19 cellular contexts compared by ENCODE assay signal in the genomic region with DNA sequence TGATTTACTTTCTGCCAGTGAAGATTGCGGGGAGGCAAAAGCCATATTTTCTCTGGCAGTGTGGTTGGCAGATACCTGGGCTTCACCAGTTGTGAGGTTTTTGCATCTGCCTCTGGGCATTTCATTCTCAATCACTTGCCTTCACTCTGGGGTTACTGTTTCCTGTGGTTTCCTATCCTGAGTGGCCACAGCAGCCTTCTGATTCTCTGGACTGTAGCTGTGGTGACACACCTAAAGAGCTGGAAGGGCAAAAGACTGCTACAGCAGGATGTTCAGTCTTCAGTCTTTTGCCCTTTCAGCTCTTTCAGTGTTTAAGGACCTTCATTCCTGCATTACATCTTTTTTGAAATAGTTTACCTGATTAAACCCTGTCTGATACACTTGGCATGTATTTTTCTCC. TPM values are rescaled to one million over a fixed set of nuclear protein-coding genes. Genes with fewer than 3 reads are reported as not detected.
A peak's percentile ranks its signal among the peaks of the same experiment; 100 is the strongest.
DNase-seq lines count a peak whose midpoint lies in the region; ATAC-seq and TF ChIP-seq lines count a peak whose summit lies in the region.
"Had no signal": no experiment of that assay in that cellular context is flagged by ENCODE, and none has a peak within 500 bp of the region (broad histone marks: within the 10 kb centered on the region; RNA-seq: fewer than 3 reads in every experiment).

No MANE protein-coding gene starts in this region.

- no peaks in the 10 kb centered on the region for H3K4me1 Mint-ChIP-seq in MCF 10A (ENCODE audit: insufficient read depth, unreplicated experiment)
- H3K4me1 Mint-ChIP-seq in mesothelial cell of epicardium: no peaks in the 10 kb centered on the region
- H3K4me1 Mint-ChIP-seq in activated CD4-positive, alpha-beta memory T cell treated with anti-CD3 and anti-CD28 coated beads, Interleukin-2, amount 10 ng/mL, durations not matched to agents 7 days and 5 days: peaks cover 12% of the 10 kb centered on the region

- H3K4me1 ChIP-seq in breast epithelium: no peaks in the 10 kb centered on the region
- H3K4me1 ChIP-seq: upper lobe of right lung had no signal

- DNase-seq in MCF 10A (ENCODE audit: unreplicated experiment) (no peak), breast epithelium (ENCODE audit: low spot score in 2 of 2) (no peak), astrocyte of the cerebellum (ENCODE audit: low read depth) (peak; percentile 50), mesothelial cell of epicardium (ENCODE audit: low spot score in 2 of 2, unreplicated experiment in 2 of 2) (no peak), nucleus accumbens (lab: John Stamatoyannopoulos, UW) (no peak)
- DNase-seq in activated CD4-positive, alpha-beta memory T cell treated with anti-CD3 and anti-CD28 coated beads, Interleukin-2, amount 10 ng/mL, durations not matched to agents 7 days and 5 days: no peak
- DNase-seq: activated effector memory CD4-positive, alpha-beta T cell treated with anti-CD3 and anti-CD28 coated beads, Interleukin-2, amount 50 U/mL, for 16 hours; Calu3; central memory CD4-positive, alpha-beta T cell; MG63; NCI-H1436 treated with DMSO at 0.1 percent for 48 hours; NCI-H2171; NCI-H526 treated with DMSO at 0.1 percent for 48 hours; stimulated activated CD4-positive, alpha-beta T cell treated with anti-CD3 and anti-CD28 coated beads, Interleukin-4, amount 100 ng/mL, for 4 hours; T-cell; upper lobe of right lung had no signal

- H3K4me3 Mint-ChIP-seq in MCF 10A (ENCODE audit: unreplicated experiment) (no peak overlapping the region), mesothelial cell of epicardium (no peak overlapping the region)
- no peak overlapping the region for H3K4me3 Mint-ChIP-seq in activated CD4-positive, alpha-beta memory T cell treated with anti-CD3 and anti-CD28 coated beads, Interleukin-2, amount 10 ng/mL, durations not matched to agents 7 days and 5 days
- H3K4me3 Mint-ChIP-seq: T-cell had no signal

- H3K27me3 Mint-ChIP-seq in MCF 10A (ENCODE audit: insufficient read depth, unreplicated experiment) (no peaks in the 10 kb centered on the region), mesothelial cell of epicardium (ENCODE audit: low read depth) (no peaks in the 10 kb centered on the region)
- H3K27me3 Mint-ChIP-seq in activated CD4-positive, alpha-beta memory T cell treated with anti-CD3 and anti-CD28 coated beads, Interleukin-2, amount 10 ng/mL, durations not matched to agents 7 days and 5 days: no peaks in the 10 kb centered on the region
- H3K27me3 Mint-ChIP-seq: T-cell had no signal

- no TSS peak for BruUV-seq in MCF 10A (replicated peaks; lab: Mats Ljungman, UMichigan)

- H3K36me3 ChIP-seq in breast epithelium: no peaks in the 10 kb centered on the region
- H3K36me3 ChIP-seq: MG63, upper lobe of right lung had no signal

- H3K9me3 ChIP-seq in breast epithelium: peaks cover 0 to 10% of the 10 kb centered on the region in 2 donors
- H3K9me3 ChIP-seq: MG63, upper lobe of right lung had no signal

- peaks cover 5% of the 10 kb centered on the region for H3K36me3 Mint-ChIP-seq in MCF 10A (ENCODE audit: insufficient read depth, unreplicated experiment)
- H3K36me3 Mint-ChIP-seq in mesothelial cell of epicardium: peaks cover 10% of the 10 kb centered on the region
- H3K36me3 Mint-ChIP-seq in activated CD4-positive, alpha-beta memory T cell treated with anti-CD3 and anti-CD28 coated beads, Interleukin-2, amount 10 ng/mL, durations not matched to agents 7 days and 5 days (ENCODE audit: low read depth): peaks cover 18% of the 10 kb centered on the region

- H3K27ac Mint-ChIP-seq in MCF 10A (ENCODE audit: low read depth, unreplicated experiment) (peak overlapping the region; percentile 64), mesothelial cell of epicardium (peak overlapping the region; percentile 34)
- no peak overlapping the region for H3K27ac Mint-ChIP-seq in activated CD4-positive, alpha-beta memory T cell treated with anti-CD3 and anti-CD28 coated beads, Interleukin-2, amount 10 ng/mL, durations not matched to agents 7 days and 5 days
- H3K27ac Mint-ChIP-seq: T-cell had no signal

- H3K27ac ChIP-seq in breast epithelium: no peak overlapping the region
- H3K27ac ChIP-seq: upper lobe of right lung had no signal

- H3K4me3 ChIP-seq in breast epithelium (no peak overlapping the region), astrocyte of the cerebellum (ENCODE audit: low read depth, low read length) (no peak overlapping the region)
- H3K4me3 ChIP-seq: MG63, upper lobe of right lung had no signal

- intact Hi-C loops in MCF 10A (cut with micrococcal nuclease) (no loop called here), breast epithelium (cut with DNase I; ENCODE audit: low total_unique reads) (no loop called here)

- no peak for ATAC-seq in HG03139 (IDR thresholded peaks at IDR 0.05; ENCODE audit: unreplicated experiment)
- ATAC-seq in esophagus mucosa: no peak
- ATAC-seq: Right ventricle myocardium inferior, T-cell, upper lobe of right lung had no signal

- TF ChIP-seq CTCF in MCF 10A (IDR thresholded peaks at IDR 0.05; ENCODE audit: unreplicated experiment) (no peak), breast epithelium (IDR thresholded peaks at IDR 0.05) (no peak), astrocyte of the cerebellum (IDR thresholded peaks at IDR 0.05; ENCODE audit: low read depth, low read length, missing control alignments) (no peak), mesothelial cell of epicardium (IDR thresholded peaks at IDR 0.05; ENCODE audit: unreplicated experiment) (no peak)

- no peak for TF ChIP-seq POLR2A in breast epithelium (IDR thresholded peaks at IDR 0.05)

- CTCF ChIA-PET in MCF 10A (lab: Yijun Ruan, JAX): interaction anchor here (0.9 to 1.3 kb wide), 2 partner anchors 135 to 139 kb away, joined by 3 to 4 read pairs; no protein-coding TSS in a partner anchor
- CTCF ChIA-PET in activated CD4-positive, alpha-beta memory T cell treated with anti-CD3 and anti-CD28 coated beads, Interleukin-2, amount 10 ng/mL, durations not matched to agents 7 days and 5 days (lab: Charles Lee): no interaction called here

- H3K27me3 ChIP-seq in breast epithelium: no peaks in the 10 kb centered on the region
- H3K27me3 ChIP-seq: MG63, upper lobe of right lung had no signal

- POLR2A ChIA-PET in MCF 10A (lab: Yijun Ruan, JAX): interaction anchor here (1.1 kb wide), 1 partner anchor 9 kb away, joined by 3 read pairs; no protein-coding TSS in a partner anchor
- POLR2A ChIA-PET in activated CD4-positive, alpha-beta memory T cell treated with anti-CD3 and anti-CD28 coated beads, Interleukin-2, amount 10 ng/mL, durations not matched to agents 7 days and 5 days (lab: Charles Lee): no interaction called here

- H3K9me3 Mint-ChIP-seq in MCF 10A (ENCODE audit: unreplicated experiment) (peaks cover 6% of the 10 kb centered on the region), mesothelial cell of epicardium (peaks cover 10% of the 10 kb centered on the region)
- H3K9me3 Mint-ChIP-seq in activated CD4-positive, alpha-beta memory T cell treated with anti-CD3 and anti-CD28 coated beads, Interleukin-2, amount 10 ng/mL, durations not matched to agents 7 days and 5 days: peaks cover 6% of the 10 kb centered on the region

- in situ Hi-C loops in astrocyte of the cerebellum (cut with HindIII; ENCODE audit: low sequenced_read_pairs): no loop called here

RNA-seq across cellular contexts. Expression of gene GPR52, which starts 50.5 kb away (rescaled TPM):
- total RNA-seq in MCF 10A (2022): 0.86 and 1.2 TPM in 2 replicates
- total RNA-seq in breast epithelium: 1 to 10 TPM; 2.3 to 5.9 (median 4.3) TPM
- 1.7 to 2.2 TPM (median 2.0 TPM) in 3 replicates for total RNA-seq in mesothelial cell of epicardium
- 0.56 TPM for total RNA-seq in esophagus mucosa
- 1 to 10 TPM; 1.2 to 1.6 TPM for total RNA-seq in activated CD4-positive, alpha-beta memory T cell treated with anti-CD3 and anti-CD28 coated beads, Interleukin-2, amount 10 ng/mL, durations not matched to agents 7 days and 5 days
